Comparison of ENCODE assay signal across 1 cellular context in genomic region chr1:5980314-5981008, GRCh38.
A peak's percentile ranks its signal among the peaks of the same experiment; 100 is the strongest.
TF ChIP-seq lines count a peak whose summit lies in the region.

No MANE protein-coding gene starts in this region.

TF ChIP-seq in WTC11, 78 proteins besides CTCF, POLR2A, EP300 and RAD21 (continued from another document):
- TF ChIP-seq PRDM15 (CRISPR knock-in tag; IDR thresholded peaks at IDR 0.05) (peak; percentile 69), ZNF281 (CRISPR knock-in tag; IDR thresholded peaks at IDR 0.05) (no peak), ZBTB21 (CRISPR knock-in tag; IDR thresholded peaks at IDR 0.05; ENCODE audit: borderline replicate concordance) (no peak), ATF3 (CRISPR knock-in tag; conservative IDR thresholded peaks at IDR 0.05) (no peak), JAZF1 (CRISPR knock-in tag; IDR thresholded peaks at IDR 0.05) (no peak), ELF4 (CRISPR knock-in tag; IDR thresholded peaks at IDR 0.05; ENCODE audit: low read depth) (no peak), SMAD3 (CRISPR knock-in tag; IDR thresholded peaks at IDR 0.05; ENCODE audit: borderline replicate concordance) (no peak), NFATC4 (CRISPR knock-in tag; IDR thresholded peaks at IDR 0.05) (no peak), TCF7 (CRISPR knock-in tag; IDR thresholded peaks at IDR 0.05; ENCODE audit: low read depth) (no peak), IRF1 (CRISPR knock-in tag; IDR thresholded peaks at IDR 0.05) (no peak), JUN (CRISPR knock-in tag; IDR thresholded peaks at IDR 0.05) (no peak), TEAD4 (CRISPR knock-in tag; IDR thresholded peaks at IDR 0.05) (no peak), SOX15 (CRISPR knock-in tag; IDR thresholded peaks at IDR 0.05) (no peak), MYBL2 (CRISPR knock-in tag; IDR thresholded peaks at IDR 0.05) (0 out of 2 replicates have a peak, but pooled peaks have one; percentile 20), MAX (CRISPR knock-in tag; IDR thresholded peaks at IDR 0.05) (peak; percentile 57), ZNF263 (CRISPR knock-in tag; IDR thresholded peaks at IDR 0.05; ENCODE audit: low read depth) (peak; percentile 41; the same call in 1 of the 2 replicates), ATF2 (CRISPR knock-in tag; IDR thresholded peaks at IDR 0.05; ENCODE audit: borderline replicate concordance, low read depth) (no peak), ETV6 (CRISPR knock-in tag; IDR thresholded peaks at IDR 0.05) (0 out of 2 replicates have a peak, but pooled peaks have one; percentile 11), NR3C1 (CRISPR knock-in tag; conservative IDR thresholded peaks at IDR 0.05; ENCODE audit: low read depth) (no peak), TP53 (CRISPR knock-in tag; IDR thresholded peaks at IDR 0.05) (no peak), TEAD1 (CRISPR knock-in tag; IDR thresholded peaks at IDR 0.05) (no peak), USF1 (CRISPR knock-in tag; IDR thresholded peaks at IDR 0.05) (no peak), ZNF671 (CRISPR knock-in tag; IDR thresholded peaks at IDR 0.05) (no peak)
